8 cellular contexts compared by ENCODE assay signal in the genomic region with DNA sequence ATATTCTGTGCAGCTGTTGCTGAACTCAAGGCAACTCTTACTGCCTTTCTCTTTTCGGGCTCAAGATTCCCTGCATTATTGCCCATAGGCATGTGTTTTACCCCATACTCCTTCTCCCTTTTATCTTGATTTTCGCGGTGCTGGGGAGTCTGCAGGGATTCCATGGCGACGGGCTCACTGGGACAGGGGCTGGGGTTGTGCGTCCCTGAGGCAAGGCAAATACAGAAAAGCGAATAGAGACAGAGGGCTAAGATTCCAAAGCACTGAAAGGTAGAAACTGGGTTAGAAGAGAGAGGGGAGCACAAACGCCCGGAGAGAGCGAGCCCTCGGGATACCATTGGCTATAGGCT. TPM values are rescaled to one million over a fixed set of nuclear protein-coding genes. Genes with fewer than 3 reads are reported as not detected.
DNase-seq lines count a peak whose midpoint lies in the region; ATAC-seq and TF ChIP-seq lines count a peak whose summit lies in the region.

No MANE protein-coding gene starts in this region.

- ATAC-seq in foreskin keratinocyte (peak; percentile 39), esophagus mucosa (no peak)

- H3K4me3 ChIP-seq in DOHH2 (ENCODE audit: low read length): peak overlapping the region; percentile 96
- peak overlapping the region; percentile 64 for H3K4me3 ChIP-seq in HEK293 (ENCODE audit: low read depth, low read length)
- peak overlapping the region; percentile 65 for H3K4me3 ChIP-seq in skeletal muscle cell (ENCODE audit: low read depth, low read length)

- H3K27ac ChIP-seq in DOHH2 (ENCODE audit: low read depth, low read length) (peak overlapping the region; percentile 94), HEK293 (ENCODE audit: extremely low read depth, low read depth, low read length) (peak overlapping the region; percentile 90), foreskin keratinocyte (no peak overlapping the region)

- peaks cover 45% of the 10 kb centered on the region for H3K79me2 ChIP-seq in DOHH2 (ENCODE audit: control insufficient read depth, low read length)

- CTCF ChIA-PET in HEK293 (lab: Yijun Ruan, JAX): no interaction called here

- in situ Hi-C loops in SK-MEL-5 (cut with HindIII; ENCODE audit: low pct_unique_long_range_greater_than_20kb, low sequenced_read_pairs): no loop called here

- H3K36me3 ChIP-seq in DOHH2 (ENCODE audit: control insufficient read depth, low read length): peaks cover 37% of the 10 kb centered on the region
- peaks cover 2 to 14% of the 10 kb centered on the region in 2 experiments; a peak in 2 of 3 replicates for H3K36me3 ChIP-seq in HEK293 (ENCODE audit: control insufficient read depth in 2 of 2, insufficient read depth in 1 of 2, low read length in 2 of 2)

- DNase-seq in SK-MEL-5 (ENCODE audit: low read depth, low spot score): peak; percentile 1
- no peak for DNase-seq in foreskin keratinocyte
- DNase-seq in skeletal muscle cell (ENCODE audit: low read depth): no peak
- no peak for DNase-seq in NCI-H2029 treated with DMSO at 0.1 percent for 48 hours (lab: John Stamatoyannopoulos, UW)
- DNase-seq in NCI-H146 (lab: John Stamatoyannopoulos, UW): no peak

- H3F3A ChIP-seq in DOHH2 (ENCODE audit: control insufficient read depth, insufficient read depth): peaks cover 6% of the 10 kb centered on the region; the same call in 1 of the 2 replicates

- H3K27me3 ChIP-seq in DOHH2 (ENCODE audit: control insufficient read depth, low read length): 0 out of 2 replicates have a peak, but pooled peaks cover 3% of the 10 kb centered on the region
- H3K27me3 ChIP-seq in foreskin keratinocyte: no peaks in the 10 kb centered on the region

- peak overlapping the region; percentile 99 for H3K4me2 ChIP-seq in DOHH2 (ENCODE audit: low read length)

- peaks cover 5% of the 10 kb centered on the region; the same call in 1 of the 2 replicates for H4K20me1 ChIP-seq in DOHH2 (ENCODE audit: control insufficient read depth, insufficient read depth, low read depth, low read length)

- no peak for TF ChIP-seq CTCF in DOHH2 (IDR thresholded peaks at IDR 0.05; ENCODE audit: low read depth, low read length, poor library complexity, severe bottlenecking)
- no peak for TF ChIP-seq CTCF in HEK293 (tag by site-specific recombination; IDR thresholded peaks at IDR 0.05)
- TF ChIP-seq CTCF in foreskin keratinocyte (conservative IDR thresholded peaks at IDR 0.05): no peak

- no peaks in the 10 kb centered on the region for H3K9me3 ChIP-seq in DOHH2 (ENCODE audit: control insufficient read depth, insufficient read depth, low read length)
- no peaks in the 10 kb centered on the region for H3K9me3 ChIP-seq in HEK293 (ENCODE audit: control insufficient read depth, insufficient read depth, low read depth, low read length)

- POLR2A ChIA-PET in HEK293 (lab: Yijun Ruan, JAX): no interaction called here

- H3K9me2 ChIP-seq in DOHH2 (replicated peaks; ENCODE audit: control insufficient read depth, low read length): no peaks in the 10 kb centered on the region

- H3K4me1 ChIP-seq in DOHH2 (ENCODE audit: control insufficient read depth, low read length) (peaks cover 18% of the 10 kb centered on the region), HEK293 (ENCODE audit: control insufficient read depth, insufficient read depth, low read length) (peaks cover 8% of the 10 kb centered on the region), foreskin keratinocyte (peaks cover 4% of the 10 kb centered on the region)

TF ChIP-seq in HEK293, 187 proteins besides CTCF, POLR2A, EP300 and RAD21:
- no peak for TF ChIP-seq ZNF677 (tag by site-specific recombination; IDR thresholded peaks at IDR 0.05)
- TF ChIP-seq, protein P1, sequence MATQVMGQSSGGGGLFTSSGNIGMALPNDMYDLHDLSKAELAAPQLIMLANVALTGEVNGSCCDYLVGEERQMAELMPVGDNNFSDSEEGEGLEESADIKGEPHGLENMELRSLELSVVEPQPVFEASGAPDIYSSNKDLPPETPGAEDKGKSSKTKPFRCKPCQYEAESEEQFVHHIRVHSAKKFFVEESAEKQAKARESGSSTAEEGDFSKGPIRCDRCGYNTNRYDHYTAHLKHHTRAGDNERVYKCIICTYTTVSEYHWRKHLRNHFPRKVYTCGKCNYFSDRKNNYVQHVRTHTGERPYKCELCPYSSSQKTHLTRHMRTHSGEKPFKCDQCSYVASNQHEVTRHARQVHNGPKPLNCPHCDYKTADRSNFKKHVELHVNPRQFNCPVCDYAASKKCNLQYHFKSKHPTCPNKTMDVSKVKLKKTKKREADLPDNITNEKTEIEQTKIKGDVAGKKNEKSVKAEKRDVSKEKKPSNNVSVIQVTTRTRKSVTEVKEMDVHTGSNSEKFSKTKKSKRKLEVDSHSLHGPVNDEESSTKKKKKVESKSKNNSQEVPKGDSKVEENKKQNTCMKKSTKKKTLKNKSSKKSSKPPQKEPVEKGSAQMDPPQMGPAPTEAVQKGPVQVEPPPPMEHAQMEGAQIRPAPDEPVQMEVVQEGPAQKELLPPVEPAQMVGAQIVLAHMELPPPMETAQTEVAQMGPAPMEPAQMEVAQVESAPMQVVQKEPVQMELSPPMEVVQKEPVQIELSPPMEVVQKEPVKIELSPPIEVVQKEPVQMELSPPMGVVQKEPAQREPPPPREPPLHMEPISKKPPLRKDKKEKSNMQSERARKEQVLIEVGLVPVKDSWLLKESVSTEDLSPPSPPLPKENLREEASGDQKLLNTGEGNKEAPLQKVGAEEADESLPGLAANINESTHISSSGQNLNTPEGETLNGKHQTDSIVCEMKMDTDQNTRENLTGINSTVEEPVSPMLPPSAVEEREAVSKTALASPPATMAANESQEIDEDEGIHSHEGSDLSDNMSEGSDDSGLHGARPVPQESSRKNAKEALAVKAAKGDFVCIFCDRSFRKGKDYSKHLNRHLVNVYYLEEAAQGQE (tag by site-specific recombination; IDR thresholded peaks at IDR 0.05): no peak
- TF ChIP-seq, protein P2, sequence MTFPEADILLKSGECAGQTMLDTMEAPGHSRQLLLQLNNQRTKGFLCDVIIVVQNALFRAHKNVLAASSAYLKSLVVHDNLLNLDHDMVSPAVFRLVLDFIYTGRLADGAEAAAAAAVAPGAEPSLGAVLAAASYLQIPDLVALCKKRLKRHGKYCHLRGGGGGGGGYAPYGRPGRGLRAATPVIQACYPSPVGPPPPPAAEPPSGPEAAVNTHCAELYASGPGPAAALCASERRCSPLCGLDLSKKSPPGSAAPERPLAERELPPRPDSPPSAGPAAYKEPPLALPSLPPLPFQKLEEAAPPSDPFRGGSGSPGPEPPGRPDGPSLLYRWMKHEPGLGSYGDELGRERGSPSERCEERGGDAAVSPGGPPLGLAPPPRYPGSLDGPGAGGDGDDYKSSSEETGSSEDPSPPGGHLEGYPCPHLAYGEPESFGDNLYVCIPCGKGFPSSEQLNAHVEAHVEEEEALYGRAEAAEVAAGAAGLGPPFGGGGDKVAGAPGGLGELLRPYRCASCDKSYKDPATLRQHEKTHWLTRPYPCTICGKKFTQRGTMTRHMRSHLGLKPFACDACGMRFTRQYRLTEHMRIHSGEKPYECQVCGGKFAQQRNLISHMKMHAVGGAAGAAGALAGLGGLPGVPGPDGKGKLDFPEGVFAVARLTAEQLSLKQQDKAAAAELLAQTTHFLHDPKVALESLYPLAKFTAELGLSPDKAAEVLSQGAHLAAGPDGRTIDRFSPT (tag by site-specific recombination; IDR thresholded peaks at IDR 0.05): no peak
- TF ChIP-seq MZF1 (tag by site-specific recombination; IDR thresholded peaks at IDR 0.05; ENCODE audit: borderline replicate concordance): no peak
- TF ChIP-seq ZNF830 (tag by site-specific recombination; IDR thresholded peaks at IDR 0.05; ENCODE audit: low read depth): no peak
- TF ChIP-seq ZNF792 (tag by site-specific recombination; IDR thresholded peaks at IDR 0.05): no peak
- no peak for TF ChIP-seq ZNF133 (tag by site-specific recombination; IDR thresholded peaks at IDR 0.05)
- no peak for TF ChIP-seq ZNF341 (tag by site-specific recombination; IDR thresholded peaks at IDR 0.05; ENCODE audit: low read depth)
- no peak for TF ChIP-seq ZNF423 (tag by site-specific recombination; IDR thresholded peaks at IDR 0.05)
- TF ChIP-seq SALL2 (tag by site-specific recombination; IDR thresholded peaks at IDR 0.05; ENCODE audit: borderline replicate concordance): no peak
- TF ChIP-seq ZNF184 (tag by site-specific recombination; IDR thresholded peaks at IDR 0.05): no peak
- TF ChIP-seq, protein P3, sequence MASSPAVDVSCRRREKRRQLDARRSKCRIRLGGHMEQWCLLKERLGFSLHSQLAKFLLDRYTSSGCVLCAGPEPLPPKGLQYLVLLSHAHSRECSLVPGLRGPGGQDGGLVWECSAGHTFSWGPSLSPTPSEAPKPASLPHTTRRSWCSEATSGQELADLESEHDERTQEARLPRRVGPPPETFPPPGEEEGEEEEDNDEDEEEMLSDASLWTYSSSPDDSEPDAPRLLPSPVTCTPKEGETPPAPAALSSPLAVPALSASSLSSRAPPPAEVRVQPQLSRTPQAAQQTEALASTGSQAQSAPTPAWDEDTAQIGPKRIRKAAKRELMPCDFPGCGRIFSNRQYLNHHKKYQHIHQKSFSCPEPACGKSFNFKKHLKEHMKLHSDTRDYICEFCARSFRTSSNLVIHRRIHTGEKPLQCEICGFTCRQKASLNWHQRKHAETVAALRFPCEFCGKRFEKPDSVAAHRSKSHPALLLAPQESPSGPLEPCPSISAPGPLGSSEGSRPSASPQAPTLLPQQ (tag by site-specific recombination; IDR thresholded peaks at IDR 0.05): no peak
- TF ChIP-seq ZNF571 (tag by site-specific recombination; IDR thresholded peaks at IDR 0.05): no peak
- no peak for TF ChIP-seq ZNF530 (tag by site-specific recombination; IDR thresholded peaks at IDR 0.05; ENCODE audit: low read depth)
TF ChIP-seq in HEK293: peak in this region for 0.

RNA-seq across cellular contexts. Expression of a gene that starts 0.5 kb away (rescaled TPM):
- total RNA-seq in SK-MEL-5 (2014; rRNA removed; shearing (Covaris generic)): 14.6 and 15.1 TPM in 2 replicates
- polyA plus RNA-seq in SK-MEL-5 (2015; cell fraction: cytosol; rRNA removed): 16.8 and 21.2 TPM in 2 replicates
- 10.8 and 12.2 TPM in 2 replicates for polyA plus RNA-seq in SK-MEL-5 (2015; cell fraction: nucleus; rRNA removed)
- total RNA-seq in foreskin keratinocyte (26.5 and 27.8 TPM in 2 replicates), esophagus mucosa (14.8 TPM)
- 28.8 and 29.1 TPM in 2 replicates for polyA plus RNA-seq in foreskin keratinocyte

RNA-seq across cellular contexts. Expression of a gene that starts 8.1 kb away (rescaled TPM):
- total RNA-seq in SK-MEL-5 (2014; rRNA removed; shearing (Covaris generic)): 0.21 and 0.69 TPM in 2 replicates
- polyA plus RNA-seq in SK-MEL-5 (2015; cell fraction: cytosol; rRNA removed): 0.65 and 1.1 TPM in 2 replicates
- 0.43 TPM in 1 of 2 replicates, not detected in the other for polyA plus RNA-seq in SK-MEL-5 (2015; cell fraction: nucleus; rRNA removed)
- total RNA-seq in foreskin keratinocyte (0.07 and 0.20 TPM in 2 replicates), esophagus mucosa (0.32 TPM)
- not detected in 2 replicates for polyA plus RNA-seq in foreskin keratinocyte

RNA-seq across cellular contexts. Expression of a gene that starts 52.9 kb away (rescaled TPM):
- not detected in 2 replicates for total RNA-seq in SK-MEL-5 (2014; rRNA removed; shearing (Covaris generic))
- 0.06 and 0.25 TPM in 2 replicates for polyA plus RNA-seq in SK-MEL-5 (2015; cell fraction: cytosol; rRNA removed)
- polyA plus RNA-seq in SK-MEL-5 (2015; cell fraction: nucleus; rRNA removed): not detected in 2 replicates
- total RNA-seq in foreskin keratinocyte: not detected in 2 replicates
- polyA plus RNA-seq in foreskin keratinocyte: 0.03 TPM in 1 of 2 replicates, not detected in the other
- total RNA-seq in esophagus mucosa: 11.7 TPM

Comparison
In these comparisons a context has a peak if more than half of its experiments do, and no peak if none do; other contexts are left out.
1. RNA of a gene that starts 52.9 kb away (total RNA-seq): 11.7 TPM in esophagus mucosa (single experiment); not detected in SK-MEL-5 and not detected in foreskin keratinocyte; every median in the first group is over 10 times any median in the second.
2. Peak in every context shown above with its lines, with median percentiles within 50 percentile points of each other: H3K4me3 ChIP-seq.